1 cellular context compared by ENCODE assay signal in the genomic region with DNA sequence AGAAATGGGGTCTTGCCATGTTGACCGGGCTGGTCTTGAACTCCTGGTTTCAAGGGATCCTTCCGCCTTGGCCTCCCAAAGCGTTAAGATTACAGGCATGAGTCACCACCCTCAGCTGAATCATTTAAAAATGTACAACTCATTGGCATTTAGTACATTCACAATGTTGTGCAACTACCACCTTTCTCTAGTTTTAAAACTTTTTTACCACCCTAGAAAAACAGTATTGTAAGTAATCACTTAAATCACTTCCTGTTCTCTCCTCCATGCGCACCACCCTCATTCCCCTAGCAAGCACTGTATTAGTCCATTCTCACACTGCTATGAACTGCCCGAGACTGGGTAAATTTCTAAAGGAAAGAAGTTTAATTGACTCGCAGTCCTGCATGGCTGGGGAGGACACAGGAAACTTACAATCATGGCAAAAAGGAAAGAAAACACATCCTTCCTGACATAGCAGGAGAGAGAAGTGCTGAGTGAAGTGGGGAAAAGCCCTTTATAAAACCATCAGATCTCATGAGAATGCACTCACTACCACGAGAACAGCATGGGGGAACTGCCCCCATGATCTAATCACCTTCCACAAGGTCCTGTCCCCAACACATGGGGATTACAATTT.
TF ChIP-seq lines count a peak whose summit lies in the region.

No MANE protein-coding gene starts in this region.

TF ChIP-seq in endothelial cell of umbilical vein, 7 proteins besides CTCF, POLR2A, EP300 and RAD21:
- peak; percentile 77 for TF ChIP-seq FOS (IDR thresholded peaks at IDR 0.05; ENCODE audit: borderline replicate concordance, insufficient read depth, low read length)
- TF ChIP-seq MYC (IDR thresholded peaks at IDR 0.05; ENCODE audit: low read depth, low read length), result no peak
